ENCODE assay signal across 8 cellular contexts in genomic region chr17:81487487-81488275, GRCh38. TPM values are rescaled to one million over a fixed set of nuclear protein-coding genes. Genes with fewer than 3 reads are reported as not detected.
A peak's percentile ranks its signal among the peaks of the same experiment; 100 is the strongest.
DNase-seq lines count a peak whose midpoint lies in the region; ATAC-seq and TF ChIP-seq lines count a peak whose summit lies in the region.

No MANE protein-coding gene starts in this region.

- H3K36me3 ChIP-seq in endodermal cell (ENCODE audit: control insufficient read depth, insufficient read depth, low read length): no peaks in the 10 kb centered on the region

- H3K4me3 ChIP-seq in endodermal cell (ENCODE audit: low read length): peak overlapping the region; percentile 49

- ATAC-seq in HG02623 (IDR thresholded peaks at IDR 0.05; ENCODE audit: unreplicated experiment) (peak; percentile 41), HG03565 (IDR thresholded peaks at IDR 0.05; ENCODE audit: unreplicated experiment) (no peak)
- ATAC-seq in activated CD8-positive, alpha-beta memory T cell treated with anti-CD3 and anti-CD28 coated beads, Interleukin-2, amount 10 ng/mL, durations not matched to agents 7 days and 5 days: peak; percentile 89

- peak; percentile 100 for DNase-seq in D341Med (ENCODE audit: low spot score)
- peak; percentile 68 for DNase-seq in NCI-H510A (lab: John Stamatoyannopoulos, UW)
- peak; percentile 79 for DNase-seq in activated CD8-positive, alpha-beta memory T cell treated with anti-CD3 and anti-CD28 coated beads, Interleukin-2, amount 10 ng/mL, durations not matched to agents 7 days and 5 days
- peak; percentile 93 for DNase-seq in endodermal cell
- peak; percentile 74 to 83 for DNase-seq in mesothelial cell of epicardium (ENCODE audit: low spot score in 2 of 2, unreplicated experiment in 2 of 2)
- peak; percentile 57 to 63 for DNase-seq in stimulated activated CD8-positive, alpha-beta memory T cell treated with anti-CD3 and anti-CD28 coated beads, Interleukin-15, amount 100 ng/mL, for 4 hours (ENCODE audit: low read depth in 2 of 2)

- H3K4me1 ChIP-seq in endodermal cell (ENCODE audit: control insufficient read depth, insufficient read depth, low read length): peaks cover 10% of the 10 kb centered on the region

- H3K9ac ChIP-seq in endodermal cell (ENCODE audit: extremely low read depth, low read length, poor library complexity, severe bottlenecking): peak overlapping the region; percentile 20

- no peaks in the 10 kb centered on the region for H3K9me3 Mint-ChIP-seq in activated CD8-positive, alpha-beta memory T cell treated with anti-CD3 and anti-CD28 coated beads, Interleukin-2, amount 10 ng/mL, durations not matched to agents 7 days and 5 days (ENCODE audit: low read depth)
- H3K9me3 Mint-ChIP-seq in endodermal cell: no peaks in the 10 kb centered on the region
- no peaks in the 10 kb centered on the region for H3K9me3 Mint-ChIP-seq in mesothelial cell of epicardium

- peaks cover 37% of the 10 kb centered on the region for H3K27me3 Mint-ChIP-seq in activated CD8-positive, alpha-beta memory T cell treated with anti-CD3 and anti-CD28 coated beads, Interleukin-2, amount 10 ng/mL, durations not matched to agents 7 days and 5 days
- H3K27me3 Mint-ChIP-seq in endodermal cell (ENCODE audit: insufficient read depth) (peaks cover 34% of the 10 kb centered on the region), mesothelial cell of epicardium (ENCODE audit: low read depth) (peaks cover 19% of the 10 kb centered on the region)

- H3K9me3 ChIP-seq in endodermal cell (ENCODE audit: control insufficient read depth, low read length): no peaks in the 10 kb centered on the region

- CTCF ChIA-PET in activated CD8-positive, alpha-beta memory T cell treated with anti-CD3 and anti-CD28 coated beads, Interleukin-2, amount 10 ng/mL, durations not matched to agents 7 days and 5 days (lab: Charles Lee): interaction anchor here (0.7 kb wide), 1 partner anchor 235 kb away, joined by 3 read pairs; no protein-coding TSS in a partner anchor

- H3K4me1 Mint-ChIP-seq in activated CD8-positive, alpha-beta memory T cell treated with anti-CD3 and anti-CD28 coated beads, Interleukin-2, amount 10 ng/mL, durations not matched to agents 7 days and 5 days: peaks cover 12% of the 10 kb centered on the region
- H3K4me1 Mint-ChIP-seq in endodermal cell: peaks cover 11% of the 10 kb centered on the region
- H3K4me1 Mint-ChIP-seq in mesothelial cell of epicardium: peaks cover 15% of the 10 kb centered on the region

- TF ChIP-seq CTCF in endodermal cell (conservative IDR thresholded peaks at IDR 0.05) (no peak), mesothelial cell of epicardium (IDR thresholded peaks at IDR 0.05; ENCODE audit: unreplicated experiment) (no peak)

- H3K4me3 Mint-ChIP-seq in activated CD8-positive, alpha-beta memory T cell treated with anti-CD3 and anti-CD28 coated beads, Interleukin-2, amount 10 ng/mL, durations not matched to agents 7 days and 5 days: peak overlapping the region; percentile 50
- H3K4me3 Mint-ChIP-seq in endodermal cell (peak overlapping the region; percentile 33), mesothelial cell of epicardium (peak overlapping the region; percentile 51)

- peaks cover 15% of the 10 kb centered on the region for H3K27me3 ChIP-seq in endodermal cell (ENCODE audit: control insufficient read depth, insufficient read depth, low read length, poor library complexity, severe bottlenecking)

- 21 to 26% methylated on average over 43 to 87 of the region's 87 CpGs for WGBS in endodermal cell (ENCODE audit: insufficient coverage in 1 of 2, insufficient read length in 1 of 2), 2 experiments

- no peak overlapping the region for H3K27ac Mint-ChIP-seq in activated CD8-positive, alpha-beta memory T cell treated with anti-CD3 and anti-CD28 coated beads, Interleukin-2, amount 10 ng/mL, durations not matched to agents 7 days and 5 days
- H3K27ac Mint-ChIP-seq in endodermal cell: no peak overlapping the region
- H3K27ac Mint-ChIP-seq in mesothelial cell of epicardium: no peak overlapping the region

- H3K27ac ChIP-seq in endodermal cell (ENCODE audit: low read depth, low read length): no peak overlapping the region

- no peaks in the 10 kb centered on the region for H3K36me3 Mint-ChIP-seq in activated CD8-positive, alpha-beta memory T cell treated with anti-CD3 and anti-CD28 coated beads, Interleukin-2, amount 10 ng/mL, durations not matched to agents 7 days and 5 days
- H3K36me3 Mint-ChIP-seq in endodermal cell (ENCODE audit: low read depth): no peaks in the 10 kb centered on the region
- no peaks in the 10 kb centered on the region for H3K36me3 Mint-ChIP-seq in mesothelial cell of epicardium

RNA-seq across cellular contexts. Expression of gene ACTG1, which starts 24.9 kb away (rescaled TPM):
- total RNA-seq in activated CD8-positive, alpha-beta memory T cell treated with anti-CD3 and anti-CD28 coated beads, Interleukin-2, amount 10 ng/mL, durations not matched to agents 7 days and 5 days: 1,000 to 10,000 TPM; 3,566 to 4,759 TPM
- total RNA-seq in endodermal cell (1,000 to 10,000 TPM; 4,461 to 5,616 TPM), mesothelial cell of epicardium (4,391 to 4,678 TPM (median 4,589 TPM) in 3 replicates)
- 4,463 TPM for polyA plus RNA-seq in endodermal cell (2013, experiment 1 of 2)
- polyA plus RNA-seq in endodermal cell (2013, experiment 2 of 2): 3,951 TPM

RNA-seq across cellular contexts. Expression of gene FSCN2, which starts 40.5 kb away (rescaled TPM):
- total RNA-seq in activated CD8-positive, alpha-beta memory T cell treated with anti-CD3 and anti-CD28 coated beads, Interleukin-2, amount 10 ng/mL, durations not matched to agents 7 days and 5 days: under 1 TPM; 0.41 to 0.56 TPM
- 1 to 10 TPM; 1.0 to 1.8 TPM for total RNA-seq in endodermal cell
- 0.50 TPM for polyA plus RNA-seq in endodermal cell (2013, experiment 1 of 2)
- 0.46 TPM for polyA plus RNA-seq in endodermal cell (2013, experiment 2 of 2)
- total RNA-seq in mesothelial cell of epicardium: 13.0 to 17.3 TPM (median 13.3 TPM) in 3 replicates
